ENCODE assay signal across 14 cellular contexts in the genomic region with DNA sequence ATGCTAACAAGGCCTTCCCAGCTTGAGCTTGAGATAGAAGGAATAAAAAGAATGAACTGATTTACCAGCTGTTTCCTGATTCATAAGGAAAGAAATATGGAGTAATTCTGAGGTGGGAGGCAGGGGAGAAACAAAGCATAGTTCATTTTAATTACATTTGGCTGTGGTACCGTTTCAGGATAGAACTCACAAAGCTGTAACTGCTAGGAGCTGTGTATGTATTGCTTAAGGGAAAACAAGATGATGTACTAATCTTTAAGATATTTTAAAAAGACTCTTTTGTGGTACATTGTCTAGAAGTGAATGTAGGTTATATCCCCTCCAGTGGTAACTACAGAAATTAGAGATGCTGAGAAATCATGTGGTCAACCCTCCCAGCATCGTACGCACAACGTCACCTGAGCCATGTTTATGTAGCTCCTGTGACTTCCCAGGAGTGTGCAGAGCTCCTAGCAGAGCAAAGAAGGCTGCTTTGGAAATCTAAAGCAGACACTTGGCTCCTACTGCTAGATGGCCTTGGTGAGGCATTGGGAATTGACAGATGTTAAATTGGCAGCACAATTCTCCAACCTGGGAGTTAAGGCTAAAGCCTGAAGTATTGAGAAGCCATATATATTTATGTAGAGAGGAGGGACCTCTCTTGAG.
"Had no signal": no experiment of that assay in that cellular context is flagged by ENCODE, and none has a peak within 500 bp of the region (broad histone marks: within the 10 kb centered on the region; RNA-seq: fewer than 3 reads in every experiment).

No MANE protein-coding gene starts in this region.

- H3K4me1 ChIP-seq: lower lobe of right lung, vagina had no signal

- H3K36me3 Mint-ChIP-seq: activated CD8-positive, alpha-beta memory T cell treated with anti-CD3 and anti-CD28 coated beads, Interleukin-2, amount 10 ng/mL, durations not matched to agents 7 days and 5 days; activated naive CD4-positive, alpha-beta T cell treated with anti-CD3 and anti-CD28 coated beads, Interleukin-2, amount 50 U/mL, for 72 hours; naive thymus-derived CD8-positive, alpha-beta T cell had no signal

- ATAC-seq: activated CD8-positive, alpha-beta memory T cell treated with anti-CD3 and anti-CD28 coated beads, Interleukin-2, amount 10 ng/mL, durations not matched to agents 7 days and 5 days; activated naive CD4-positive, alpha-beta T cell treated with anti-CD3 and anti-CD28 coated beads, Interleukin-2, amount 50 U/mL, for 72 hours; lower lobe of right lung; naive thymus-derived CD8-positive, alpha-beta T cell had no signal

- H3K4me3 Mint-ChIP-seq: activated CD8-positive, alpha-beta memory T cell treated with anti-CD3 and anti-CD28 coated beads, Interleukin-2, amount 10 ng/mL, durations not matched to agents 7 days and 5 days; activated T-cell treated with anti-CD3 and anti-CD28 coated beads, Interleukin-2, amount 50 U/mL, for 24 hours; naive thymus-derived CD8-positive, alpha-beta T cell; T-helper 2 cell treated with Interferon-gamma antibody and Interleukin-4, amounts not matched to agents 5 μg/mL and 100 μg/mL, for 36 hours had no signal

- H3K27me3 Mint-ChIP-seq: activated CD8-positive, alpha-beta memory T cell treated with anti-CD3 and anti-CD28 coated beads, Interleukin-2, amount 10 ng/mL, durations not matched to agents 7 days and 5 days had no signal

- H3K27ac ChIP-seq: lower lobe of right lung, vagina had no signal

- H3K9me3 Mint-ChIP-seq: activated naive CD4-positive, alpha-beta T cell treated with anti-CD3 and anti-CD28 coated beads, Interleukin-2, amount 50 U/mL, for 72 hours; activated T-cell treated with anti-CD3 and anti-CD28 coated beads, Interleukin-2, amount 50 U/mL, for 24 hours; T-helper 2 cell treated with Interferon-gamma antibody and Interleukin-4, amounts not matched to agents 5 μg/mL and 100 μg/mL, for 36 hours had no signal

- H3K27me3 ChIP-seq: dorsolateral prefrontal cortex, vagina had no signal

- H3K4me1 Mint-ChIP-seq: activated CD8-positive, alpha-beta memory T cell treated with anti-CD3 and anti-CD28 coated beads, Interleukin-2, amount 10 ng/mL, durations not matched to agents 7 days and 5 days; naive thymus-derived CD8-positive, alpha-beta T cell had no signal

- H3K36me3 ChIP-seq: lower lobe of right lung, vagina had no signal

- H3K27ac Mint-ChIP-seq: activated CD8-positive, alpha-beta memory T cell treated with anti-CD3 and anti-CD28 coated beads, Interleukin-2, amount 10 ng/mL, durations not matched to agents 7 days and 5 days; activated naive CD4-positive, alpha-beta T cell treated with anti-CD3 and anti-CD28 coated beads, Interleukin-2, amount 50 U/mL, for 72 hours; activated T-cell treated with anti-CD3 and anti-CD28 coated beads, Interleukin-2, amount 50 U/mL, for 24 hours; naive thymus-derived CD8-positive, alpha-beta T cell; T-helper 2 cell treated with Interferon-gamma antibody and Interleukin-4, amounts not matched to agents 5 μg/mL and 100 μg/mL, for 36 hours had no signal

- DNase-seq: activated CD4-positive, alpha-beta T cell treated with anti-CD3 and anti-CD28 coated beads, Interleukin-2, amount 50 U/mL, for 4 hours; activated CD4-positive, CD25-positive, alpha-beta regulatory T cell treated with anti-CD3 and anti-CD28 coated beads, Interleukin-2, amount 50 U/mL, for 72 hours; activated CD8-positive, alpha-beta memory T cell treated with anti-CD3 and anti-CD28 coated beads, Interleukin-2, amount 10 ng/mL, durations not matched to agents 7 days and 5 days; activated effector memory CD4-positive, alpha-beta T cell treated with Interleukin-2 at 50 U/mL for 16 hours; activated T-cell treated with anti-CD3 and anti-CD28 coated beads, Interleukin-2, amount 50 U/mL, for 24 hours; amygdala; dorsolateral prefrontal cortex; hypothalamus; lower lobe of right lung; naive thymus-derived CD8-positive, alpha-beta T cell; nucleus accumbens had no signal

- H3K4me3 ChIP-seq: dorsolateral prefrontal cortex, lower lobe of right lung, vagina had no signal
